Comparison of ENCODE assay signal across 8 cellular contexts in genomic region chr14:54440870-54441868, GRCh38. TPM values are rescaled to one million over a fixed set of nuclear protein-coding genes. Genes with fewer than 3 reads are reported as not detected.
DNase-seq lines count a peak whose midpoint lies in the region; ATAC-seq and TF ChIP-seq lines count a peak whose summit lies in the region.

CNIH1 (minus strand) TSS chr14:54441374; CDS start chr14:54441327, 47 bp downstream.

- DNase-seq in Ammon's horn (ENCODE audit: low spot score) (peak; percentile 92), NCI-H460 (ENCODE audit: extremely low read depth, low read depth) (peak; percentile 89), cerebellum (ENCODE audit: low spot score) (peak; percentile 94), kidney glomerular epithelial cell (lab: John Stamatoyannopoulos, UW) (peak; percentile 81)
- peak; percentile 91 for DNase-seq in activated CD4-positive, alpha-beta T cell treated with anti-CD3 and anti-CD28 coated beads for 1 hour
- DNase-seq in stimulated activated CD4-positive, alpha-beta T cell treated with anti-CD3 and anti-CD28 coated beads, Interleukin-1b, Interleukin-23, amount 100 ng/mL, for 24 hours (ENCODE audit: low read depth in 4 of 4, low spot score in 1 of 4), result peak; percentile 84 to 96 (median 88)

- peak; percentile 85 for TF ChIP-seq POLR2A in GM19099 (IDR thresholded peaks at IDR 0.05; ENCODE audit: extremely low read depth, insufficient read length, low read depth)

- ATAC-seq in HG03432 (IDR thresholded peaks at IDR 0.05; ENCODE audit: unreplicated experiment), result peak; percentile 97

RNA-seq across cellular contexts. Expression of gene CNIH1, which starts in this region (rescaled TPM):
- 284 and 351 TPM in 2 replicates for total RNA-seq in NCI-H460 (2014; rRNA removed; shearing (Covaris generic))
- polyA plus RNA-seq in NCI-H460 (2014; cell fraction: nucleus; rRNA removed), result 53.8 and 102 TPM in 2 replicates
- 40.2 TPM for total RNA-seq in cerebellum

Comparison
In these comparisons a context has a peak if more than half of its experiments do, and no peak if none do; other contexts are left out.
1. Peak in every context shown above with its lines: DNase-seq and ATAC-seq.